32 cellular contexts compared by ENCODE assay signal in the genomic region with DNA sequence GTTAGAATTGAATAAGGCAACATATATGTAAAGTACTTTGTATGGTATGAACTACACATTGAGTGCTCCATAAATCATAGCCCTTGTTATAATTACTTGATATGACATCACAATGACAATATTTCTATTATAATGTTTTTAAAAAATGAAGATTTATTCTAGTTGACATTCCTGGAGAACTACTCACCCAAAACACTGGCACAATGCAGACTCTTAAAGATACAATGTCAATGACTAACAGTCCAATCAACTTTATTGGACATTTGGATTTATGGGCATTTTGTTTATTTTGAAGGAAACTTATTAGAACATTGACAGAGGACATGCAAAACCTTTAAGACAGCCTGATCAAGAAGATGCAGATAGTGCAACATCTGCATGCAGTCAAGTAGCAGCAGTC. TPM values are rescaled to one million over a fixed set of nuclear protein-coding genes. Genes with fewer than 3 reads are reported as not detected.
"Had no signal": no experiment of that assay in that cellular context is flagged by ENCODE, and none has a peak within 500 bp of the region (broad histone marks: within the 10 kb centered on the region; RNA-seq: fewer than 3 reads in every experiment).

No MANE protein-coding gene starts in this region.

- H3K36me3 Mint-ChIP-seq: activated CD4-positive, alpha-beta memory T cell treated with anti-CD3 and anti-CD28 coated beads for 36 hours; activated CD8-positive, alpha-beta memory T cell treated with anti-CD3 and anti-CD28 coated beads, Interleukin-2, amount 10 ng/mL, durations not matched to agents 7 days and 5 days; activated naive CD4-positive, alpha-beta T cell treated with anti-CD3 and anti-CD28 coated beads, Interleukin-2, amount 50 U/mL, for 24 hours; activated naive CD8-positive, alpha-beta T cell treated with anti-CD3 and anti-CD28 coated beads for 36 hours; brain had no signal

- H3K4me1 ChIP-seq: adrenal gland, breast epithelium, colonic mucosa, foreskin keratinocyte, gastrocnemius medialis had no signal

- H3K27me3 ChIP-seq: cardiac muscle cell, colonic mucosa, foreskin keratinocyte had no signal

- FAIRE-seq: endometrium, endothelial cell of umbilical vein had no signal

- DNase-seq: activated CD4-positive, alpha-beta memory T cell treated with anti-CD3 and anti-CD28 coated beads for 36 hours; activated CD4-positive, alpha-beta T cell treated with anti-CD3 and anti-CD28 coated beads for 36 hours; activated CD4-positive, alpha-beta T cell treated with anti-CD3 and anti-CD28 coated beads, Interleukin-2, amount 10 ng/mL, durations not matched to agents 24 days and 14 days; activated CD4-positive, CD25-positive, alpha-beta regulatory T cell; activated CD4-positive, CD25-positive, alpha-beta regulatory T cell treated with anti-CD3 and anti-CD28 coated beads, Interleukin-2, amount 50 U/mL, for 72 hours; activated CD8-positive, alpha-beta memory T cell treated with anti-CD3 and anti-CD28 coated beads, Interleukin-2, amount 10 ng/mL, durations not matched to agents 7 days and 5 days; activated CD8-positive, alpha-beta memory T cell treated with anti-CD3 and anti-CD28 coated beads, Interleukin-2, amount 50 U/mL, for 4 hours; activated CD8-positive, alpha-beta T cell treated with anti-CD3 and anti-CD28 coated beads, Interleukin-2, amount 10 ng/mL, durations not matched to agents 7 days and 5 days; activated effector memory CD4-positive, alpha-beta T cell treated with anti-CD3 and anti-CD28 coated beads, Interleukin-2, amount 50 U/mL, for 16 hours; activated naive CD4-positive, alpha-beta T cell treated with anti-CD3 and anti-CD28 coated beads for 36 hours; activated naive CD8-positive, alpha-beta T cell treated with anti-CD3 and anti-CD28 coated beads for 36 hours; activated naive CD8-positive, alpha-beta T cell treated with anti-CD3 and anti-CD28 coated beads, Interleukin-2, amount 50 U/mL, for 24 hours; activated T-cell treated with anti-CD3 and anti-CD28 coated beads, Interleukin-2, amount 50 U/mL, for 1 hour; activated T-cell treated with anti-CD3 and anti-CD28 coated beads, Interleukin-2, amount 50 U/mL, for 48 hours; adrenal gland; amygdala; aorta; central memory CD4-positive, alpha-beta T cell; colonic mucosa; effector CD8-positive, alpha-beta T cell; foreskin keratinocyte; gastrocnemius medialis; T-helper 2 cell had no signal

- H3K4me3 Mint-ChIP-seq: activated CD4-positive, alpha-beta memory T cell treated with anti-CD3 and anti-CD28 coated beads for 36 hours; activated CD4-positive, alpha-beta T cell treated with anti-CD3 and anti-CD28 coated beads for 36 hours; activated CD4-positive, alpha-beta T cell treated with anti-CD3 and anti-CD28 coated beads, Interleukin-2, amount 10 ng/mL, durations not matched to agents 24 days and 14 days; activated CD8-positive, alpha-beta memory T cell treated with anti-CD3 and anti-CD28 coated beads, Interleukin-2, amount 10 ng/mL, durations not matched to agents 7 days and 5 days; activated CD8-positive, alpha-beta T cell treated with anti-CD3 and anti-CD28 coated beads, Interleukin-2, amount 10 ng/mL, durations not matched to agents 7 days and 5 days; activated naive CD4-positive, alpha-beta T cell treated with anti-CD3 and anti-CD28 coated beads for 36 hours; activated naive CD4-positive, alpha-beta T cell treated with anti-CD3 and anti-CD28 coated beads, Interleukin-2, amount 50 U/mL, for 24 hours; activated naive CD8-positive, alpha-beta T cell treated with anti-CD3 and anti-CD28 coated beads for 36 hours; activated naive CD8-positive, alpha-beta T cell treated with anti-CD3 and anti-CD28 coated beads, Interleukin-2, amount 50 U/mL, for 24 hours; activated T-helper 1 cell treated with anti-CD3 and anti-CD28 coated beads, Interleukin-12 subunit alpha, Interleukin-12 subunit beta, Interleukin-2, Interleukin-4 antibody, amounts not matched to agents 30 ng/mL and 10 ng/mL and 1 ng/mL, durations not matched to agents 14 hours and 24 hours and 36 hours; brain had no signal

- H3K27ac Mint-ChIP-seq: activated CD4-positive, alpha-beta memory T cell treated with anti-CD3 and anti-CD28 coated beads for 36 hours; activated CD4-positive, alpha-beta T cell treated with anti-CD3 and anti-CD28 coated beads for 36 hours; activated CD4-positive, alpha-beta T cell treated with anti-CD3 and anti-CD28 coated beads, Interleukin-2, amount 10 ng/mL, durations not matched to agents 24 days and 14 days; activated CD8-positive, alpha-beta memory T cell treated with anti-CD3 and anti-CD28 coated beads, Interleukin-2, amount 10 ng/mL, durations not matched to agents 7 days and 5 days; activated CD8-positive, alpha-beta T cell treated with anti-CD3 and anti-CD28 coated beads, Interleukin-2, amount 10 ng/mL, durations not matched to agents 7 days and 5 days; activated naive CD4-positive, alpha-beta T cell treated with anti-CD3 and anti-CD28 coated beads for 36 hours; activated naive CD4-positive, alpha-beta T cell treated with anti-CD3 and anti-CD28 coated beads, Interleukin-2, amount 50 U/mL, for 24 hours; activated naive CD8-positive, alpha-beta T cell treated with anti-CD3 and anti-CD28 coated beads for 36 hours; activated naive CD8-positive, alpha-beta T cell treated with anti-CD3 and anti-CD28 coated beads, Interleukin-2, amount 50 U/mL, for 24 hours; activated T-helper 1 cell treated with anti-CD3 and anti-CD28 coated beads, Interleukin-12 subunit alpha, Interleukin-12 subunit beta, Interleukin-2, Interleukin-4 antibody, amounts not matched to agents 30 ng/mL and 10 ng/mL and 1 ng/mL, durations not matched to agents 14 hours and 24 hours and 36 hours; activated T-helper 2 cell treated with anti-CD3 and anti-CD28 coated beads, Interferon-gamma antibody, Interleukin-2, Interleukin-4, amounts not matched to agents 10 μg/mL and 5 μg/mL and 100 μg/mL, durations not matched to agents 14 hours and 24 hours and 36 hours had no signal

- H3K27ac ChIP-seq: adrenal gland, breast epithelium, cardiac muscle cell, colonic mucosa, epithelial cell of prostate, foreskin keratinocyte, gastrocnemius medialis had no signal

- H3K4me1 Mint-ChIP-seq: activated CD4-positive, alpha-beta T cell treated with anti-CD3 and anti-CD28 coated beads for 36 hours; activated CD4-positive, alpha-beta T cell treated with anti-CD3 and anti-CD28 coated beads, Interleukin-2, amount 10 ng/mL, durations not matched to agents 24 days and 14 days; activated CD8-positive, alpha-beta memory T cell treated with anti-CD3 and anti-CD28 coated beads, Interleukin-2, amount 10 ng/mL, durations not matched to agents 7 days and 5 days; activated naive CD4-positive, alpha-beta T cell treated with anti-CD3 and anti-CD28 coated beads, Interleukin-2, amount 50 U/mL, for 24 hours; activated naive CD8-positive, alpha-beta T cell treated with anti-CD3 and anti-CD28 coated beads for 36 hours; activated naive CD8-positive, alpha-beta T cell treated with anti-CD3 and anti-CD28 coated beads, Interleukin-2, amount 50 U/mL, for 24 hours; brain had no signal

- ATAC-seq: activated CD4-positive, alpha-beta T cell treated with anti-CD3 and anti-CD28 coated beads for 36 hours; activated CD8-positive, alpha-beta memory T cell treated with anti-CD3 and anti-CD28 coated beads, Interleukin-2, amount 10 ng/mL, durations not matched to agents 7 days and 5 days; activated CD8-positive, alpha-beta T cell treated with anti-CD3 and anti-CD28 coated beads, Interleukin-2, amount 10 ng/mL, durations not matched to agents 7 days and 5 days; activated naive CD8-positive, alpha-beta T cell treated with anti-CD3 and anti-CD28 coated beads, Interleukin-2, amount 50 U/mL, for 24 hours; foreskin keratinocyte; gastrocnemius medialis had no signal

- H3K36me3 ChIP-seq: adrenal gland, breast epithelium, cardiac muscle cell, colonic mucosa, gastrocnemius medialis had no signal

- H3K27me3 Mint-ChIP-seq: activated CD4-positive, alpha-beta memory T cell treated with anti-CD3 and anti-CD28 coated beads for 36 hours; activated CD8-positive, alpha-beta memory T cell treated with anti-CD3 and anti-CD28 coated beads, Interleukin-2, amount 10 ng/mL, durations not matched to agents 7 days and 5 days; activated naive CD4-positive, alpha-beta T cell treated with anti-CD3 and anti-CD28 coated beads, Interleukin-2, amount 50 U/mL, for 24 hours; activated naive CD8-positive, alpha-beta T cell treated with anti-CD3 and anti-CD28 coated beads for 36 hours; activated naive CD8-positive, alpha-beta T cell treated with anti-CD3 and anti-CD28 coated beads, Interleukin-2, amount 50 U/mL, for 24 hours; brain had no signal

- H3K4me3 ChIP-seq: adrenal gland, breast epithelium, cardiac muscle cell, colonic mucosa, gastrocnemius medialis had no signal

- H3K9me3 Mint-ChIP-seq: activated CD4-positive, alpha-beta memory T cell treated with anti-CD3 and anti-CD28 coated beads for 36 hours; activated CD4-positive, alpha-beta T cell treated with anti-CD3 and anti-CD28 coated beads, Interleukin-2, amount 10 ng/mL, durations not matched to agents 24 days and 14 days; activated naive CD4-positive, alpha-beta T cell treated with anti-CD3 and anti-CD28 coated beads for 36 hours; activated naive CD4-positive, alpha-beta T cell treated with anti-CD3 and anti-CD28 coated beads, Interleukin-2, amount 50 U/mL, for 24 hours; activated naive CD8-positive, alpha-beta T cell treated with anti-CD3 and anti-CD28 coated beads for 36 hours; activated naive CD8-positive, alpha-beta T cell treated with anti-CD3 and anti-CD28 coated beads, Interleukin-2, amount 50 U/mL, for 24 hours; activated T-helper 1 cell treated with anti-CD3 and anti-CD28 coated beads, Interleukin-12 subunit alpha, Interleukin-12 subunit beta, Interleukin-2, Interleukin-4 antibody, amounts not matched to agents 30 ng/mL and 10 ng/mL and 1 ng/mL, durations not matched to agents 14 hours and 24 hours and 36 hours; activated T-helper 2 cell treated with anti-CD3 and anti-CD28 coated beads, Interferon-gamma antibody, Interleukin-2, Interleukin-4, amounts not matched to agents 10 μg/mL and 5 μg/mL and 100 μg/mL, durations not matched to agents 14 hours and 24 hours and 36 hours had no signal

- H3K9me3 ChIP-seq: adrenal gland, breast epithelium, colonic mucosa, gastrocnemius medialis had no signal

RNA-seq across cellular contexts. Expression of a gene that starts 55.3 kb away (rescaled TPM):
- total RNA-seq: activated T-helper 1 cell treated with anti-CD3 and anti-CD28 coated beads, Interleukin-12 subunit alpha, Interleukin-12 subunit beta, Interleukin-2, Interleukin-4 antibody, amounts not matched to agents 30 ng/mL and 10 ng/mL and 1 ng/mL, durations not matched to agents 14 hours and 24 hours and 36 hours had no signal
